1 cellular context compared by ENCODE assay signal in the genomic region with DNA sequence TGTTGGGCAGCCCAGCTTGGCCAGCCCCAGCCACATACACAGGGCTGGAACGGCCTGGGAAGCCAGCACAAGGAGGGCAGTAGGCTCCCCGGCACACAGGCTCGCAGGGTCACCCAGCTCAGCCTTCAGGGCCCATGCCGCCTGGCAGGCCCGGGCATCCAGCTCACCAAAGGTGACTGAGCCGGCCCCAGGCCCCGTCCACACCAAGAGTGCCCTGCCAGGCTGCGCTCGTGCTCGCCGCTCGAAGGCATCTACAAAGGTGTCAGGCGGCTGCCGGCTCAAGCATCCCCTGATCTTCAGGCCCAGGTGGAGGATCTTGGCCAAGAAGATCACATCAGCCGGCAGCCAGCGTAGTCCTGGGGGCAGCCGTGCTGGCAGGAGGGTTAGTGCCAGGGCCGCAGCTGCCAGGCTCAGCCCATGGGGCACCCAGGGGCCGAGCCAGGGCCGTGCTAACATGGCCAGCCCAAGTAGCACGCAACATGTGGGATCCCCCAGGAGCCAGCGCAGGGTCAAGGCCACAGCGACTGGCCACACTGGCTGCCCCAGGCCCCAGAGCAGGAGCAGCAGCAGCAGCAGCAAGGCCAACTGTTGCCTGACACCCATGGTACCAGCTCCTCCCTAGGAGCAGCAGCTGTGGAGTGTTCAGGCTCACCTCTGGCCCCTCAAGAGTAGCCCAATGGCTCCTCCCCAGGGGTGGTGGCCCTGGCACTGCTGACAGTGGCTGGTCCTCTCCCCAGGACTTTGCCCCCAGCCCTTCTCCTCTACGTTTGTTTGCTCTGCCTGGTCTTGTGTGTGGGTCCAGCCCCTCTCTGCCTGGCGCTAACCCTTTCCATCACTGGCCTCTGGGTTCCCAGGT.
TF ChIP-seq lines count a peak whose summit lies in the region.

A gene with protein sequence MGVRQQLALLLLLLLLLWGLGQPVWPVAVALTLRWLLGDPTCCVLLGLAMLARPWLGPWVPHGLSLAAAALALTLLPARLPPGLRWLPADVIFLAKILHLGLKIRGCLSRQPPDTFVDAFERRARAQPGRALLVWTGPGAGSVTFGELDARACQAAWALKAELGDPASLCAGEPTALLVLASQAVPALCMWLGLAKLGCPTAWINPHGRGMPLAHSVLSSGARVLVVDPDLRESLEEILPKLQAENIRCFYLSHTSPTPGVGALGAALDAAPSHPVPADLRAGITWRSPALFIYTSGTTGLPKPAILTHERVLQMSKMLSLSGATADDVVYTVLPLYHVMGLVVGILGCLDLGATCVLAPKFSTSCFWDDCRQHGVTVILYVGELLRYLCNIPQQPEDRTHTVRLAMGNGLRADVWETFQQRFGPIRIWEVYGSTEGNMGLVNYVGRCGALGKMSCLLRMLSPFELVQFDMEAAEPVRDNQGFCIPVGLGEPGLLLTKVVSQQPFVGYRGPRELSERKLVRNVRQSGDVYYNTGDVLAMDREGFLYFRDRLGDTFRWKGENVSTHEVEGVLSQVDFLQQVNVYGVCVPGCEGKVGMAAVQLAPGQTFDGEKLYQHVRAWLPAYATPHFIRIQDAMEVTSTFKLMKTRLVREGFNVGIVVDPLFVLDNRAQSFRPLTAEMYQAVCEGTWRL (minus strand): TSS at position 640 of the 856 bp plus-strand sequence. CDS start 37 bp downstream, at position 603.

TF ChIP-seq in WTC11, 78 proteins besides CTCF, POLR2A, EP300 and RAD21 (continued from another document):
- TF ChIP-seq AR (CRISPR knock-in tag; IDR thresholded peaks at IDR 0.05), result no peak
- no peak for TF ChIP-seq ZNF423 (CRISPR knock-in tag; IDR thresholded peaks at IDR 0.05)
- no peak for TF ChIP-seq USF2 (CRISPR knock-in tag; IDR thresholded peaks at IDR 0.05)
- TF ChIP-seq RORB (CRISPR knock-in tag; IDR thresholded peaks at IDR 0.05), result no peak
- no peak for TF ChIP-seq ZNF281 (CRISPR knock-in tag; IDR thresholded peaks at IDR 0.05)
- no peak for TF ChIP-seq MYBL2 (CRISPR knock-in tag; IDR thresholded peaks at IDR 0.05)
- TF ChIP-seq ARID4B (CRISPR knock-in tag; IDR thresholded peaks at IDR 0.05; ENCODE audit: borderline replicate concordance), result no peak
- no peak for TF ChIP-seq SMAD4 (CRISPR knock-in tag; IDR thresholded peaks at IDR 0.05)
- no peak for TF ChIP-seq OVOL2 (CRISPR knock-in tag; IDR thresholded peaks at IDR 0.05; ENCODE audit: borderline replicate concordance)
- TF ChIP-seq, protein P1, sequence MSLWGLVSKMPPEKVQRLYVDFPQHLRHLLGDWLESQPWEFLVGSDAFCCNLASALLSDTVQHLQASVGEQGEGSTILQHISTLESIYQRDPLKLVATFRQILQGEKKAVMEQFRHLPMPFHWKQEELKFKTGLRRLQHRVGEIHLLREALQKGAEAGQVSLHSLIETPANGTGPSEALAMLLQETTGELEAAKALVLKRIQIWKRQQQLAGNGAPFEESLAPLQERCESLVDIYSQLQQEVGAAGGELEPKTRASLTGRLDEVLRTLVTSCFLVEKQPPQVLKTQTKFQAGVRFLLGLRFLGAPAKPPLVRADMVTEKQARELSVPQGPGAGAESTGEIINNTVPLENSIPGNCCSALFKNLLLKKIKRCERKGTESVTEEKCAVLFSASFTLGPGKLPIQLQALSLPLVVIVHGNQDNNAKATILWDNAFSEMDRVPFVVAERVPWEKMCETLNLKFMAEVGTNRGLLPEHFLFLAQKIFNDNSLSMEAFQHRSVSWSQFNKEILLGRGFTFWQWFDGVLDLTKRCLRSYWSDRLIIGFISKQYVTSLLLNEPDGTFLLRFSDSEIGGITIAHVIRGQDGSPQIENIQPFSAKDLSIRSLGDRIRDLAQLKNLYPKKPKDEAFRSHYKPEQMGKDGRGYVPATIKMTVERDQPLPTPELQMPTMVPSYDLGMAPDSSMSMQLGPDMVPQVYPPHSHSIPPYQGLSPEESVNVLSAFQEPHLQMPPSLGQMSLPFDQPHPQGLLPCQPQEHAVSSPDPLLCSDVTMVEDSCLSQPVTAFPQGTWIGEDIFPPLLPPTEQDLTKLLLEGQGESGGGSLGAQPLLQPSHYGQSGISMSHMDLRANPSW (CRISPR knock-in tag; conservative IDR thresholded peaks at IDR 0.05; ENCODE audit: low read depth), result no peak
- TF ChIP-seq, protein P2, sequence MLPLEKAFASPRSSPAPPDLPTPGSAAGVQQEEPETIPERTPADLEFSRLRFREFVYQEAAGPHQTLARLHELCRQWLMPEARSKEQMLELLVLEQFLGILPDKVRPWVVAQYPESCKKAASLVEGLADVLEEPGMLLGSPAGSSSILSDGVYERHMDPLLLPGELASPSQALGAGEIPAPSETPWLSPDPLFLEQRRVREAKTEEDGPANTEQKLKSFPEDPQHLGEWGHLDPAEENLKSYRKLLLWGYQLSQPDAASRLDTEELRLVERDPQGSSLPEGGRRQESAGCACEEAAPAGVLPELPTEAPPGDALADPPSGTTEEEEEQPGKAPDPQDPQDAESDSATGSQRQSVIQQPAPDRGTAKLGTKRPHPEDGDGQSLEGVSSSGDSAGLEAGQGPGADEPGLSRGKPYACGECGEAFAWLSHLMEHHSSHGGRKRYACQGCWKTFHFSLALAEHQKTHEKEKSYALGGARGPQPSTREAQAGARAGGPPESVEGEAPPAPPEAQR (CRISPR knock-in tag; IDR thresholded peaks at IDR 0.05), result no peak
